Comparison of ENCODE assay signal across 8 cellular contexts in the genomic region with DNA sequence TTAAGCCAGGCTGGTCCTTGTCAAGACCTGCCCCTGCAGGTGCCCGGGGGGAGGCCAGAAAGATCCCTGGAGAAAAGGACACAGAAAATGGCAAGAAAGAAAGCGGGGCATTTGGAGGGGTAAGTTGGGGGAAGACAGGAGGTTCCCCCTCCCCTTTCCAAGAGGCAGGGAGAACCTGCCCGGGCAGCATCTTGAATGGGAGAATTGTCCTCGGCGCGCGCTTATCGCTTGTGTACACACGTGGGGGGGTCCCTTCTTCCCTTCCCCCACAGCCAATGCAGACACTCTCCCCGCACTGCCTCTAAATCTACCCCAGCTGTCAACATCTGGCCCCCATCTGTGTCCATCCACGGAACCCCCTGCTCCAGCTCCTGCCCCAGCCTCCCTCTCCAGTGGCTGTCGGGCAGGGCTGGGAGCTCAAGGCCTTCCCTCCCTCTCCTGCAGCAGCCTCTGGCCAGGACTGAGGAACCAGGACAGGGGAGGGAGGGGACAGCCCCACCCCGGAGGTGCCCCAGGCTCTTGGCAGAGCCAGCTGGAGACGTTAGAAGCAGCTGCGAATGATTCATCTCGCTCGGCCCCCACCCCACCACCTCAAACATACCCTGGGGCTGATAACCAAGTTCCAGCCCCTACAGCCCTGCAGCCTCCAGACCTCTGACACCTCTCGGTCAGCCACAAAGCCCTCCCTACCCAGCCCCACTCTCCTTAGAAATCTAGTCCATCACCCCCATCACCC.
DNase-seq lines count a peak whose midpoint lies in the region; ATAC-seq and TF ChIP-seq lines count a peak whose summit lies in the region.

No MANE protein-coding gene starts in this region.

- POLR2A ChIA-PET in HEK293T (lab: Yijun Ruan, JAX) = interaction anchor here (0.8 to 3.0 kb wide), 6 partner anchors 11 to 88 kb away, joined by 3 to 22 read pairs (median 4); a partner anchor contains a TSS

- ATAC-seq in HG02571 (IDR thresholded peaks at IDR 0.05; ENCODE audit: unreplicated experiment) = no peak

- CTCF ChIA-PET in HEK293T (lab: Yijun Ruan, JAX) = interaction anchor here (0.6 to 3.5 kb wide), 4 partner anchors 14 to 96 kb away, joined by 3 to 48 read pairs (median 4); a partner anchor contains a TSS

- DNase-seq in DMS79 (lab: John Stamatoyannopoulos, UW) (peak; percentile 35), NCI-H2227 (lab: John Stamatoyannopoulos, UW; ENCODE audit: unreplicated experiment) (peak; percentile 47), ecto neural progenitor cell (ENCODE audit: low spot score) (peak; percentile 65), non-pigmented ciliary epithelial cell (ENCODE audit: low read depth) (peak; percentile 42), HEK293T (ENCODE audit: extremely low spot score) (no peak)
- no peak for DNase-seq in effector CD8-positive, alpha-beta T cell (lab: John Stamatoyannopoulos, UW)
- DNase-seq in central memory CD4-positive, alpha-beta T cell = no peak

TF ChIP-seq in HEK293T, 16 proteins besides CTCF, POLR2A, EP300 and RAD21:
- TF ChIP-seq ARNT (IDR thresholded peaks at IDR 0.05) (no peak), FOXM1 (IDR thresholded peaks at IDR 0.05; ENCODE audit: borderline replicate concordance) (no peak), CTBP1 (IDR thresholded peaks at IDR 0.05; ENCODE audit: borderline replicate concordance) (no peak), SP1 (IDR thresholded peaks at IDR 0.05) (no peak), ELF4 (IDR thresholded peaks at IDR 0.05) (no peak), TARDBP (IDR thresholded peaks at IDR 0.05) (no peak), HDGF (IDR thresholded peaks at IDR 0.05; ENCODE audit: borderline replicate concordance) (no peak), SUZ12 (IDR thresholded peaks at IDR 0.05) (no peak), ZNF384 (IDR thresholded peaks at IDR 0.05) (no peak)
- TF ChIP-seq, protein P1, sequence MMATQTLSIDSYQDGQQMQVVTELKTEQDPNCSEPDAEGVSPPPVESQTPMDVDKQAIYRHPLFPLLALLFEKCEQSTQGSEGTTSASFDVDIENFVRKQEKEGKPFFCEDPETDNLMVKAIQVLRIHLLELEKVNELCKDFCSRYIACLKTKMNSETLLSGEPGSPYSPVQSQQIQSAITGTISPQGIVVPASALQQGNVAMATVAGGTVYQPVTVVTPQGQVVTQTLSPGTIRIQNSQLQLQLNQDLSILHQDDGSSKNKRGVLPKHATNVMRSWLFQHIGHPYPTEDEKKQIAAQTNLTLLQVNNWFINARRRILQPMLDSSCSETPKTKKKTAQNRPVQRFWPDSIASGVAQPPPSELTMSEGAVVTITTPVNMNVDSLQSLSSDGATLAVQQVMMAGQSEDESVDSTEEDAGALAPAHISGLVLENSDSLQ (IDR thresholded peaks at IDR 0.05) = no peak
TF ChIP-seq in HEK293T: peak in this region for 0.

Comparison
In these comparisons a context has a peak if more than half of its experiments do, and no peak if none do; other contexts are left out.
1. DNase-seq: peak in DMS79 (single experiment), NCI-H2227 (single experiment), ecto neural progenitor cell (single experiment) and non-pigmented ciliary epithelial cell (single experiment); none in effector CD8-positive, alpha-beta T cell (single experiment), HEK293T (single experiment) and central memory CD4-positive, alpha-beta T cell (single experiment).